ENCODE assay signal across 12 cellular contexts in genomic region chr13:111472559-111473460, GRCh38.
"Had no signal": no experiment of that assay in that cellular context is flagged by ENCODE, and none has a peak within 500 bp of the region (broad histone marks: within the 10 kb centered on the region; RNA-seq: fewer than 3 reads in every experiment).

No MANE protein-coding gene starts in this region.

- H3K36me3 ChIP-seq: esophagus squamous epithelium, ovary had no signal

- H3K9me3 Mint-ChIP-seq: nephron; stimulated activated naive CD8-positive, alpha-beta T cell treated with anti-CD3 and anti-CD28 coated beads, Interleukin-15, amount 100 ng/mL, for 72 hours had no signal

- ATAC-seq: activated CD8-positive, alpha-beta T cell treated with anti-CD3 and anti-CD28 coated beads, Interleukin-2, amount 10 ng/mL, durations not matched to agents 7 days and 5 days had no signal

- H3K27ac ChIP-seq: esophagus squamous epithelium, hepatocyte, ovary had no signal

- DNase-seq: activated CD4-positive, alpha-beta T cell treated with anti-CD3 and anti-CD28 coated beads for 4 hours; activated CD8-positive, alpha-beta T cell treated with anti-CD3 and anti-CD28 coated beads, Interleukin-2, amount 10 ng/mL, durations not matched to agents 7 days and 5 days; activated naive CD4-positive, alpha-beta T cell treated with Interleukin-2 at 50 U/mL for 16 hours; activated T-cell treated with anti-CD3 and anti-CD28 coated beads for 4 hours; esophagus squamous epithelium; kidney; ovary; stimulated activated CD4-positive, alpha-beta T cell treated with anti-CD3 and anti-CD28 coated beads, Interleukin-1b, Interleukin-23, amount 100 ng/mL, for 48 hours; stimulated activated naive CD8-positive, alpha-beta T cell treated with anti-CD3 and anti-CD28 coated beads, Interleukin-15, amount 100 ng/mL, for 72 hours; T-helper 2 cell had no signal

- H3K27me3 ChIP-seq: hepatocyte, ovary had no signal

- H3K4me3 ChIP-seq: esophagus squamous epithelium, hepatocyte, ovary had no signal

- H3K4me3 Mint-ChIP-seq: activated CD8-positive, alpha-beta T cell treated with anti-CD3 and anti-CD28 coated beads, Interleukin-2, amount 10 ng/mL, durations not matched to agents 7 days and 5 days; nephron; stimulated activated naive CD8-positive, alpha-beta T cell treated with anti-CD3 and anti-CD28 coated beads, Interleukin-15, amount 100 ng/mL, for 72 hours had no signal

- H3K4me1 Mint-ChIP-seq: nephron; stimulated activated naive CD8-positive, alpha-beta T cell treated with anti-CD3 and anti-CD28 coated beads, Interleukin-15, amount 100 ng/mL, for 72 hours had no signal

- H3K9me3 ChIP-seq: esophagus squamous epithelium, ovary had no signal

- H3K27ac Mint-ChIP-seq: activated CD8-positive, alpha-beta T cell treated with anti-CD3 and anti-CD28 coated beads, Interleukin-2, amount 10 ng/mL, durations not matched to agents 7 days and 5 days; nephron; stimulated activated naive CD8-positive, alpha-beta T cell treated with anti-CD3 and anti-CD28 coated beads, Interleukin-15, amount 100 ng/mL, for 72 hours had no signal
